In genomic region chr5:72178910-72179815, GRCh38 we compare ENCODE assay signal across 8 cellular contexts.
DNase-seq lines count a peak whose midpoint lies in the region; ATAC-seq and TF ChIP-seq lines count a peak whose summit lies in the region.

No MANE protein-coding gene starts in this region.

- no peak for TF ChIP-seq CTCF in transverse colon (IDR thresholded peaks at IDR 0.05)

- H2AFZ ChIP-seq in mesenchymal stem cell (ENCODE audit: low read depth, low read length), result no peak overlapping the region

- H3K4ac ChIP-seq in mesenchymal stem cell (ENCODE audit: low read depth in 1 of 2, low read length in 2 of 2), result peak overlapping the region in 1 of 2 experiments; percentile 76

- no peak for ATAC-seq in GM21825 (IDR thresholded peaks at IDR 0.05; ENCODE audit: unreplicated experiment)
- ATAC-seq in GM18861 (IDR thresholded peaks at IDR 0.05; ENCODE audit: unreplicated experiment), result no peak

- H2AK5ac ChIP-seq in mesenchymal stem cell (ENCODE audit: low read length, severe bottlenecking), result peak overlapping the region; percentile 76

- H2BK12ac ChIP-seq in mesenchymal stem cell (ENCODE audit: low read length in 2 of 2), result peak overlapping the region in 1 of 2 experiments; percentile 68

- H4K8ac ChIP-seq in mesenchymal stem cell (ENCODE audit: low read length), result no peak overlapping the region

- H3K36me3 Mint-ChIP-seq in activated T-helper 2 cell treated with anti-CD3 and anti-CD28 coated beads, Interferon-gamma antibody, Interleukin-2, Interleukin-4, amounts not matched to agents 10 μg/mL and 5 μg/mL and 100 μg/mL, durations not matched to agents 14 hours and 24 hours and 36 hours (ENCODE audit: low read depth), result no peaks in the 10 kb centered on the region

- H3K4me1 ChIP-seq in mesenchymal stem cell (ENCODE audit: control insufficient read depth, insufficient read depth, low read depth, low read length) (peaks cover 19% of the 10 kb centered on the region), transverse colon (peaks cover 0 to 7% (median 5%) of the 10 kb centered on the region in 4 donors)

- DNase-seq in MG63, result peak; percentile 97
- DNase-seq in dedifferentiated amniotic fluid mesenchymal stem cell (ENCODE audit: extremely low spot score), result peak; percentile 91
- peak; percentile 71 for DNase-seq in mesenchymal stem cell
- peak; percentile 26 for DNase-seq in transverse colon
- no peak for DNase-seq in activated T-helper 2 cell treated with anti-CD3 and anti-CD28 coated beads, Interferon-gamma antibody, Interleukin-2, Interleukin-4, amounts not matched to agents 10 μg/mL and 5 μg/mL and 100 μg/mL, durations not matched to agents 14 hours and 24 hours and 36 hours (ENCODE audit: low spot score)
- DNase-seq in NCI-H524 (lab: John Stamatoyannopoulos, UW), result no peak

- no peak for TF ChIP-seq POLR2A in transverse colon (IDR thresholded peaks at IDR 0.05)

- H3K27me3 ChIP-seq in MG63, result no peaks in the 10 kb centered on the region
- H3K27me3 ChIP-seq in mesenchymal stem cell (ENCODE audit: control insufficient read depth in 1 of 2, insufficient read depth in 1 of 2, low read length in 2 of 2), result no peaks in the 10 kb centered on the region
- H3K27me3 ChIP-seq in transverse colon, result no peaks in the 10 kb centered on the region

- peak overlapping the region; percentile 4 for H2BK15ac ChIP-seq in mesenchymal stem cell (ENCODE audit: low read depth, poor library complexity, severe bottlenecking)

- peak overlapping the region in 1 of 2 experiments; percentile 14 for H3K14ac ChIP-seq in mesenchymal stem cell (ENCODE audit: low read length in 2 of 2)

- H3K9me3 Mint-ChIP-seq in activated T-helper 2 cell treated with anti-CD3 and anti-CD28 coated beads, Interferon-gamma antibody, Interleukin-2, Interleukin-4, amounts not matched to agents 10 μg/mL and 5 μg/mL and 100 μg/mL, durations not matched to agents 14 hours and 24 hours and 36 hours, result no peaks in the 10 kb centered on the region

- peak overlapping the region; percentile 82 for H3K9ac ChIP-seq in mesenchymal stem cell (ENCODE audit: low read length)

- in situ Hi-C loops in transverse colon (cut with MboI; ENCODE audit: low pct_ligation_motif_present in 1 of 4, low pct_unique_long_range_greater_than_20kb in 1 of 4, low sequenced_read_pairs in 3 of 4), result no loop called here

- peaks cover 49% of the 10 kb centered on the region for H3K27me3 Mint-ChIP-seq in activated T-helper 2 cell treated with anti-CD3 and anti-CD28 coated beads, Interferon-gamma antibody, Interleukin-2, Interleukin-4, amounts not matched to agents 10 μg/mL and 5 μg/mL and 100 μg/mL, durations not matched to agents 14 hours and 24 hours and 36 hours (ENCODE audit: low read depth)

- no peak overlapping the region for H3K23ac ChIP-seq in mesenchymal stem cell (ENCODE audit: low read length in 2 of 2)

- no peaks in the 10 kb centered on the region for H3K4me1 Mint-ChIP-seq in activated T-helper 2 cell treated with anti-CD3 and anti-CD28 coated beads, Interferon-gamma antibody, Interleukin-2, Interleukin-4, amounts not matched to agents 10 μg/mL and 5 μg/mL and 100 μg/mL, durations not matched to agents 14 hours and 24 hours and 36 hours (ENCODE audit: low read depth)

- H2BK120ac ChIP-seq in mesenchymal stem cell (ENCODE audit: low read depth, low read length), result no peak overlapping the region

- intact Hi-C loops in transverse colon (cut with DNase I; ENCODE audit: low total_unique reads), result no loop called here
- intact Hi-C loops in activated T-helper 2 cell treated with anti-CD3 and anti-CD28 coated beads, Interferon-gamma antibody, Interleukin-2, Interleukin-4, amounts not matched to agents 10 μg/mL and 5 μg/mL and 100 μg/mL, durations not matched to agents 14 hours and 24 hours and 36 hours (cut with micrococcal nuclease), result no loop called here

- 79% methylated on average over 25 of the region's 29 CpGs for WGBS in mesenchymal stem cell
- WGBS in transverse colon (ENCODE audit: low coverage in 1 of 2), 2 donors, result 34 to 70% methylated on average over 3 to 29 of the region's 29 CpGs

- TF ChIP-seq EP300 in transverse colon (IDR thresholded peaks at IDR 0.05; ENCODE audit: low read depth), result no peak

- H3K36me3 ChIP-seq in MG63 (peaks cover 56% of the 10 kb centered on the region), mesenchymal stem cell (ENCODE audit: control insufficient read depth in 1 of 2, insufficient read depth in 2 of 2, low read depth in 1 of 2, low read length in 2 of 2) (peaks cover 25 to 52% of the 10 kb centered on the region in 2 experiments), transverse colon (no peaks in the 10 kb centered on the region)

- H3K4me3 Mint-ChIP-seq in activated T-helper 2 cell treated with anti-CD3 and anti-CD28 coated beads, Interferon-gamma antibody, Interleukin-2, Interleukin-4, amounts not matched to agents 10 μg/mL and 5 μg/mL and 100 μg/mL, durations not matched to agents 14 hours and 24 hours and 36 hours (ENCODE audit: low read depth), result no peak overlapping the region

- H3K9me3 ChIP-seq in MG63 (no peaks in the 10 kb centered on the region), mesenchymal stem cell (ENCODE audit: control insufficient read depth, low read length) (no peaks in the 10 kb centered on the region), transverse colon (no peaks in the 10 kb centered on the region)

- peaks cover 42% of the 10 kb centered on the region for H3K79me1 ChIP-seq in mesenchymal stem cell (replicated peaks; ENCODE audit: low read length, poor library complexity, severe bottlenecking)

- H3K4me2 ChIP-seq in mesenchymal stem cell (ENCODE audit: low read length, poor library complexity, severe bottlenecking), result peak overlapping the region; percentile 45

- H3K4me3 ChIP-seq in MG63, result peak overlapping the region; percentile 49
- H3K4me3 ChIP-seq in mesenchymal stem cell (ENCODE audit: insufficient read depth in 1 of 2, low read depth in 1 of 2, low read length in 2 of 2), result peak overlapping the region in 1 of 2 experiments; percentile 68
- H3K4me3 ChIP-seq in transverse colon, result peak overlapping the region in 2 of 4 donors; percentile 4 to 26

- H2BK5ac ChIP-seq in mesenchymal stem cell (ENCODE audit: low read depth, low read length, poor library complexity, severe bottlenecking), result peak overlapping the region; percentile 50

- no peak overlapping the region for H3K27ac Mint-ChIP-seq in activated T-helper 2 cell treated with anti-CD3 and anti-CD28 coated beads, Interferon-gamma antibody, Interleukin-2, Interleukin-4, amounts not matched to agents 10 μg/mL and 5 μg/mL and 100 μg/mL, durations not matched to agents 14 hours and 24 hours and 36 hours

- peak overlapping the region in 1 of 2 experiments; percentile 58 for H3K18ac ChIP-seq in mesenchymal stem cell (ENCODE audit: low read depth in 1 of 2, low read length in 2 of 2)

- H4K91ac ChIP-seq in mesenchymal stem cell (ENCODE audit: low read length), result no peak overlapping the region

- H3K27ac ChIP-seq in mesenchymal stem cell (ENCODE audit: low read length, poor library complexity, severe bottlenecking) (peak overlapping the region; percentile 77), transverse colon (peak overlapping the region; percentile 23 to 62 (median 60))

Comparison
In these comparisons a context has a peak if more than half of its experiments do, and no peak if none do; other contexts are left out.
1. DNase-seq: peak in MG63 (single experiment), dedifferentiated amniotic fluid mesenchymal stem cell (single experiment), mesenchymal stem cell (single experiment) and transverse colon (single experiment); none in activated T-helper 2 cell treated with anti-CD3 and anti-CD28 coated beads, Interferon-gamma antibody, Interleukin-2, Interleukin-4, amounts not matched to agents 10 μg/mL and 5 μg/mL and 100 μg/mL, durations not matched to agents 14 hours and 24 hours and 36 hours (single experiment) and NCI-H524 (0 of 2).